Comparison of ENCODE assay signal across 20 cellular contexts in genomic region chr10:124508907-124509454, GRCh38. TPM values are rescaled to one million over a fixed set of nuclear protein-coding genes. Genes with fewer than 3 reads are reported as not detected.
"Had no signal": no experiment of that assay in that cellular context is flagged by ENCODE, and none has a peak within 500 bp of the region (broad histone marks: within the 10 kb centered on the region; RNA-seq: fewer than 3 reads in every experiment).

No MANE protein-coding gene starts in this region.

- FAIRE-seq: HTR-8/SVneo, RCC 7860 had no signal

- H3K4me1 ChIP-seq: SJCRH30 had no signal

- H3K36me3 ChIP-seq: SJCRH30 had no signal

- H3K27ac ChIP-seq: HL-60, SJCRH30 had no signal

- H3K27me3 ChIP-seq: SJCRH30 had no signal

- H3K4me3 ChIP-seq: SJCRH30 had no signal

- ATAC-seq: Right ventricle myocardium inferior, T-helper 17 cell had no signal

- DNase-seq: Kasumi-1, KG1, MV-4-11, NCI-H1048, NCI-H1105, NCI-H1417, NCI-H1436 treated with DMSO at 0.1 percent for 48 hours, NCI-H1694, NCI-H187 treated with DMSO at 0.1 percent for 48 hours, NCI-H2171 treated with DMSO at 0.1 percent for 48 hours, NCI-H524, NCI-H526 treated with DMSO at 0.1 percent for 48 hours, NCI-H748 treated with DMSO at 0.1 percent for 48 hours, T-helper 1 cell, T-helper 17 cell had no signal

- H3K9me3 ChIP-seq: SJCRH30 had no signal

RNA-seq across cellular contexts. Expression of gene NKX1-2, which starts 59.1 kb away (rescaled TPM):
- total RNA-seq: Right ventricle myocardium inferior, T-helper 17 cell had no signal
